14 cellular contexts compared by ENCODE assay signal in the genomic region with DNA sequence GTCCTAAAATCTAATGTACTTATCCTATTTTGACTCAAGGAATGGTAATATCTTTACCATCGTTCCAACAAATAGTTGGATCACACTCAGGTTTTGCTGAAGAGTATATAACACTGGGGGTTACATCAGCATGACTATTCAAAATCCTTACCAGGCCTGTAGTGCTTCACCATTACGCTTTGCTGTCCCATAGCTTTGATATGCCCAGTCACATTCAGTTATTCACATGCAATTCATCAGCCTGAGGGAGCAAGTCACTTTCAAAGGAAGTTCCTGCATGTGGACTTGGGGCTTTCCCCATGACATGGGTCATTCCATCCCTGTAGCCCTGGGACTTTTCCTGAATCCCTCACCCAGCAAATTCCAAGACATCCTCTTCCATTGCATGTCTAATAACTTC. TPM values are rescaled to one million over a fixed set of nuclear protein-coding genes. Genes with fewer than 3 reads are reported as not detected.
"Had no signal": no experiment of that assay in that cellular context is flagged by ENCODE, and none has a peak within 500 bp of the region (broad histone marks: within the 10 kb centered on the region; RNA-seq: fewer than 3 reads in every experiment).

No MANE protein-coding gene starts in this region.

- H3K4me1 Mint-ChIP-seq: activated CD8-positive, alpha-beta memory T cell treated with anti-CD3 and anti-CD28 coated beads, Interleukin-2, amount 10 ng/mL, durations not matched to agents 7 days and 5 days; stimulated activated effector memory CD8-positive, alpha-beta T cell treated with anti-CD3 and anti-CD28 coated beads, Interleukin-12 subunit alpha, Interleukin-12 subunit beta, amount 100 ng/mL, for 72 hours had no signal

- H3K4me1 ChIP-seq: tibial artery had no signal

- DNase-seq: activated CD4-positive, alpha-beta T cell treated with anti-CD3 and anti-CD28 coated beads, Interleukin-2, amount 50 U/mL, for 48 hours; activated CD8-positive, alpha-beta memory T cell treated with anti-CD3 and anti-CD28 coated beads, Interleukin-2, amount 10 ng/mL, durations not matched to agents 7 days and 5 days; activated effector memory CD4-positive, alpha-beta T cell treated with anti-CD3 and anti-CD28 coated beads, Interleukin-2, amount 50 U/mL, for 16 hours; activated T-cell treated with anti-CD3 and anti-CD28 coated beads, Interleukin-2, amount 50 U/mL, for 4 hours; brain microvascular endothelial cell; kidney glomerular epithelial cell; midbrain; right cardiac atrium; T-helper 2 cell; tibial artery had no signal

- H3K27ac ChIP-seq: brain microvascular endothelial cell, tibial artery had no signal

- ATAC-seq: activated CD4-positive, CD25-positive, alpha-beta regulatory T cell treated with anti-CD3 and anti-CD28 coated beads, Interleukin-2, amount 50 U/mL, for 24 hours; activated CD8-positive, alpha-beta memory T cell treated with anti-CD3 and anti-CD28 coated beads, Interleukin-2, amount 10 ng/mL, durations not matched to agents 7 days and 5 days; activated naive CD4-positive, alpha-beta T cell treated with anti-CD3 and anti-CD28 coated beads, Interleukin-2, amount 50 U/mL, for 72 hours; activated T-cell treated with anti-CD3 and anti-CD28 coated beads, Interleukin-2, amount 50 U/mL, for 4 hours; right cardiac atrium; stimulated activated effector memory CD8-positive, alpha-beta T cell treated with anti-CD3 and anti-CD28 coated beads, Interleukin-12 subunit alpha, Interleukin-12 subunit beta, amount 100 ng/mL, for 72 hours had no signal

- H3K36me3 ChIP-seq: brain microvascular endothelial cell, tibial artery had no signal

- H3K27ac Mint-ChIP-seq: activated CD8-positive, alpha-beta memory T cell treated with anti-CD3 and anti-CD28 coated beads, Interleukin-2, amount 10 ng/mL, durations not matched to agents 7 days and 5 days; activated naive CD4-positive, alpha-beta T cell treated with anti-CD3 and anti-CD28 coated beads, Interleukin-2, amount 50 U/mL, for 72 hours; stimulated activated effector memory CD8-positive, alpha-beta T cell treated with anti-CD3 and anti-CD28 coated beads, Interleukin-12 subunit alpha, Interleukin-12 subunit beta, amount 100 ng/mL, for 72 hours had no signal

- H3K36me3 Mint-ChIP-seq: activated naive CD4-positive, alpha-beta T cell treated with anti-CD3 and anti-CD28 coated beads, Interleukin-2, amount 50 U/mL, for 72 hours; stimulated activated effector memory CD8-positive, alpha-beta T cell treated with anti-CD3 and anti-CD28 coated beads, Interleukin-12 subunit alpha, Interleukin-12 subunit beta, amount 100 ng/mL, for 72 hours had no signal

- H3K9me3 Mint-ChIP-seq: activated naive CD4-positive, alpha-beta T cell treated with anti-CD3 and anti-CD28 coated beads, Interleukin-2, amount 50 U/mL, for 72 hours; activated T-cell treated with anti-CD3 and anti-CD28 coated beads, Interleukin-2, amount 50 U/mL, for 4 hours; stimulated activated effector memory CD8-positive, alpha-beta T cell treated with anti-CD3 and anti-CD28 coated beads, Interleukin-12 subunit alpha, Interleukin-12 subunit beta, amount 100 ng/mL, for 72 hours had no signal

- H3K4me3 ChIP-seq: smooth muscle cell, tibial artery had no signal

- H3K27me3 Mint-ChIP-seq: activated CD8-positive, alpha-beta memory T cell treated with anti-CD3 and anti-CD28 coated beads, Interleukin-2, amount 10 ng/mL, durations not matched to agents 7 days and 5 days had no signal

- H3K27me3 ChIP-seq: brain microvascular endothelial cell, tibial artery had no signal

- H3K9me3 ChIP-seq: tibial artery had no signal

- H3K4me3 Mint-ChIP-seq: activated CD8-positive, alpha-beta memory T cell treated with anti-CD3 and anti-CD28 coated beads, Interleukin-2, amount 10 ng/mL, durations not matched to agents 7 days and 5 days; activated T-cell treated with anti-CD3 and anti-CD28 coated beads, Interleukin-2, amount 50 U/mL, for 4 hours; stimulated activated effector memory CD8-positive, alpha-beta T cell treated with anti-CD3 and anti-CD28 coated beads, Interleukin-12 subunit alpha, Interleukin-12 subunit beta, amount 100 ng/mL, for 72 hours had no signal

RNA-seq across cellular contexts. Expression of a gene that starts 39.6 kb away (rescaled TPM):
- total RNA-seq: smooth muscle cell had no signal
